Comparison of ENCODE assay signal across 11 cellular contexts in genomic region chr7:8290645-8291308, GRCh38. TPM values are rescaled to one million over a fixed set of nuclear protein-coding genes. Genes with fewer than 3 reads are reported as not detected.
DNase-seq lines count a peak whose midpoint lies in the region; ATAC-seq and TF ChIP-seq lines count a peak whose summit lies in the region.
"Had no signal": no experiment of that assay in that cellular context is flagged by ENCODE, and none has a peak within 500 bp of the region (broad histone marks: within the 10 kb centered on the region; RNA-seq: fewer than 3 reads in every experiment).

No MANE protein-coding gene starts in this region.

- H3K4me3 Mint-ChIP-seq in activated CD4-positive, alpha-beta T cell treated with anti-CD3 and anti-CD28 coated beads for 36 hours = no peak overlapping the region

- no peak for TF ChIP-seq CTCF in foreskin keratinocyte (conservative IDR thresholded peaks at IDR 0.05)
- no peak for TF ChIP-seq CTCF in psoas muscle (IDR thresholded peaks at IDR 0.05)

- POLR2A ChIA-PET in activated CD4-positive, alpha-beta T cell treated with anti-CD3 and anti-CD28 coated beads for 36 hours (lab: Charles Lee) = no interaction called here

- no peaks in the 10 kb centered on the region for H3K4me1 ChIP-seq in foreskin keratinocyte
- H3K4me1 ChIP-seq in psoas muscle = no peaks in the 10 kb centered on the region

- H3K27me3 ChIP-seq in foreskin keratinocyte (no peaks in the 10 kb centered on the region), psoas muscle (ENCODE audit: insufficient read depth in 3 of 3, low read length in 2 of 3) (peaks cover 0 to 4% (median 0%) of the 10 kb centered on the region in 3 donors)

- no peak overlapping the region for H3K27ac ChIP-seq in foreskin keratinocyte
- H3K27ac ChIP-seq in psoas muscle = no peak overlapping the region

- H3K36me3 ChIP-seq in psoas muscle (ENCODE audit: insufficient read depth in 1 of 2, low read depth in 1 of 2) = no peaks in the 10 kb centered on the region

- H3K36me3 Mint-ChIP-seq in activated CD4-positive, alpha-beta T cell treated with anti-CD3 and anti-CD28 coated beads for 36 hours (ENCODE audit: low read depth) = no peaks in the 10 kb centered on the region

- H3K9me3 Mint-ChIP-seq in activated CD4-positive, alpha-beta T cell treated with anti-CD3 and anti-CD28 coated beads for 36 hours (ENCODE audit: low read depth) = no peaks in the 10 kb centered on the region

- DNase-seq in COR-L47 (lab: John Stamatoyannopoulos, UW) (peak; percentile 97), NCI-H1048 (lab: John Stamatoyannopoulos, UW) (peak; percentile 22), NCI-H526 (lab: John Stamatoyannopoulos, UW) (peak; percentile 96 to 97), foreskin keratinocyte (peak; percentile 27), psoas muscle (no peak)
- DNase-seq in activated CD4-positive, alpha-beta T cell treated with anti-CD3 and anti-CD28 coated beads for 36 hours = no peak
- DNase-seq in activated CD8-positive, alpha-beta memory T cell treated with anti-CD3 and anti-CD28 coated beads for 24 hours = no peak
- DNase-seq in NK-92 treated with Interleukin-12 subunit alpha and Interleukin-12 subunit beta, amount 100 ng/mL, for 24 hours (lab: John Stamatoyannopoulos, UW) = no peak
- DNase-seq: amygdala; effector memory CD4-positive, alpha-beta T cell; IMR-90 had no signal

- ATAC-seq in foreskin keratinocyte (peak; percentile 29), psoas muscle (no peak)
- no peak for ATAC-seq in activated CD4-positive, alpha-beta T cell treated with anti-CD3 and anti-CD28 coated beads for 36 hours

- WGBS in psoas muscle, 3 donors = 48 to 54% (median 49%) methylated on average over 3 of the region's 3 CpGs

- H3K9me3 ChIP-seq in psoas muscle = no peaks in the 10 kb centered on the region

- H3K4me3 ChIP-seq in psoas muscle = no peak overlapping the region

- CTCF ChIA-PET in activated CD4-positive, alpha-beta T cell treated with anti-CD3 and anti-CD28 coated beads for 36 hours (lab: Charles Lee) = interaction anchor here (0.7 kb wide), 1 partner anchor 425 kb away, joined by 3 read pairs; no protein-coding TSS in a partner anchor

- peaks cover 7% of the 10 kb centered on the region for H3K27me3 Mint-ChIP-seq in activated CD4-positive, alpha-beta T cell treated with anti-CD3 and anti-CD28 coated beads for 36 hours

- intact Hi-C loops in activated CD4-positive, alpha-beta T cell treated with anti-CD3 and anti-CD28 coated beads for 36 hours (cut with DNase I, micrococcal nuclease) = loop anchor here in 1 of 2 experiments (10.0 kb wide), 1 partner anchor 1326 kb away; no protein-coding TSS in a partner anchor
- intact Hi-C loops in psoas muscle (cut with DNase I) = loop anchor here in 1 of 2 donors (10.0 kb wide), 1 partner anchor 866 kb away; no protein-coding TSS in a partner anchor

- H3K4me1 Mint-ChIP-seq in activated CD4-positive, alpha-beta T cell treated with anti-CD3 and anti-CD28 coated beads for 36 hours = peaks cover under 1% of the 10 kb centered on the region

- H3K27ac Mint-ChIP-seq in activated CD4-positive, alpha-beta T cell treated with anti-CD3 and anti-CD28 coated beads for 36 hours = no peak overlapping the region

RNA-seq across cellular contexts. Expression of gene ICA1, which starts 28.8 kb away (rescaled TPM):
- total RNA-seq in foreskin keratinocyte = 1.5 and 4.2 TPM in 2 replicates
- polyA plus RNA-seq in foreskin keratinocyte = 1.4 and 2.6 TPM in 2 replicates
- total RNA-seq in activated CD4-positive, alpha-beta T cell treated with anti-CD3 and anti-CD28 coated beads for 36 hours = 1 to 10 TPM in 1 of 2 experiments, under 1 TPM in 1; 0.57 to 1.0 TPM
- total RNA-seq in psoas muscle = 1 to 10 TPM; 1.8 to 4.1 (median 2.4) TPM
- 1 to 10 TPM; 1.6 to 3.4 (median 2.0) TPM for polyA plus RNA-seq in psoas muscle
- total RNA-seq: IMR-90 had no signal
- polyA plus RNA-seq: IMR-90 had no signal

Comparison
In these comparisons a context has a peak if more than half of its experiments do, and no peak if none do; other contexts are left out.
1. DNase-seq: peak in COR-L47 (single experiment), NCI-H1048 (single experiment), NCI-H526 (2 of 2) and foreskin keratinocyte (2 of 2); none in activated CD4-positive, alpha-beta T cell treated with anti-CD3 and anti-CD28 coated beads for 36 hours (single experiment), psoas muscle (0 of 2), activated CD8-positive, alpha-beta memory T cell treated with anti-CD3 and anti-CD28 coated beads for 24 hours (single experiment) and NK-92 treated with Interleukin-12 subunit alpha and Interleukin-12 subunit beta, amount 100 ng/mL, for 24 hours (single experiment).